1 cellular context compared by ENCODE assay signal in genomic region chr19:6374711-6375410, GRCh38.
TF ChIP-seq lines count a peak whose summit lies in the region.

No MANE protein-coding gene starts in this region.

TF ChIP-seq in WTC11, 78 proteins besides CTCF, POLR2A, EP300 and RAD21:
- no peak for TF ChIP-seq CDX4 (CRISPR knock-in tag; IDR thresholded peaks at IDR 0.05; ENCODE audit: borderline replicate concordance)
- no peak for TF ChIP-seq FOXK1 (CRISPR knock-in tag; IDR thresholded peaks at IDR 0.05)
- TF ChIP-seq EMX1 (CRISPR knock-in tag; IDR thresholded peaks at IDR 0.05), result no peak
